1 cellular context compared by ENCODE assay signal in genomic region chr4:37665347-37666009, GRCh38.
TF ChIP-seq lines count a peak whose summit lies in the region.

No MANE protein-coding gene starts in this region.

TF ChIP-seq in HCT116, 20 proteins besides CTCF, POLR2A, EP300 and RAD21 (continued from another document):
- TF ChIP-seq REST (IDR thresholded peaks at IDR 0.05; ENCODE audit: low read depth) (no peak), YY1 (IDR thresholded peaks at IDR 0.05; ENCODE audit: extremely low read depth, insufficient replicate concordance, low read depth, low read length) (no peak), EZH2phosphoT487 (IDR thresholded peaks at IDR 0.05; ENCODE audit: borderline replicate concordance) (no peak), FOSL1 (IDR thresholded peaks at IDR 0.05; ENCODE audit: low read depth) (no peak), EGR1 (IDR thresholded peaks at IDR 0.05; ENCODE audit: low read depth) (no peak), POLR2AphosphoS5 (IDR thresholded peaks at IDR 0.05; ENCODE audit: low read depth, low read length) (no peak), ZFX (IDR thresholded peaks at IDR 0.05) (no peak), EZH2 (IDR thresholded peaks at IDR 0.05) (no peak), JUND (IDR thresholded peaks at IDR 0.05) (no peak), SIN3A (IDR thresholded peaks at IDR 0.05; ENCODE audit: low read depth) (no peak)
